In the genomic region with DNA sequence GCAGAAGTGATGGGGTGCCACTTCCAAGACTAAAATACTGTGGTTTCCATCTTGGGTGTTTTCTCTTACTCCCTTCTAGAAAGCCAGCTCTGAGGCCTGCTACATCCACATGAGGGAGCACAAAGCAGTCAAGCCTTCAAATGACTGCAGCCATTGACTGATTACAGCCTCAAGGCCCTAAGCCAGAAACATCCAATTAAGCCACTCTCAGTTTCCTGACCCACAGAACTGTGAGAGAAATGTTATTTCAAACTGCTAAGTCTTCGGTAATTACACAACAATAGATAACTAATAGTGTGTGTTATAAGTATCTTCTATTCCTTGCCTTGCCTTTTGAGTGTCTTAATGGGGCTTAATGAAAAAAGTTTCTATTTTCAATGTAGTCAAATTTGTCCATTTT, we compare ENCODE assay signal across 11 cellular contexts. TPM values are rescaled to one million over a fixed set of nuclear protein-coding genes. Genes with fewer than 3 reads are reported as not detected.
DNase-seq lines count a peak whose midpoint lies in the region; ATAC-seq and TF ChIP-seq lines count a peak whose summit lies in the region.
"Had no signal": no experiment of that assay in that cellular context is flagged by ENCODE, and none has a peak within 500 bp of the region (broad histone marks: within the 10 kb centered on the region; RNA-seq: fewer than 3 reads in every experiment).

No MANE protein-coding gene starts in this region.

- peaks cover 5% of the 10 kb centered on the region for H3K9me3 Mint-ChIP-seq in activated CD8-positive, alpha-beta T cell treated with anti-CD3 and anti-CD28 coated beads for 36 hours
- H3K9me3 Mint-ChIP-seq in activated T-helper 1 cell treated with anti-CD3 and anti-CD28 coated beads, Interleukin-12 subunit alpha, Interleukin-12 subunit beta, Interleukin-2, Interleukin-4 antibody, amounts not matched to agents 30 ng/mL and 10 ng/mL and 1 ng/mL, durations not matched to agents 14 hours and 24 hours and 36 hours = no peaks in the 10 kb centered on the region

- CTCF ChIA-PET in activated CD8-positive, alpha-beta T cell treated with anti-CD3 and anti-CD28 coated beads for 36 hours (lab: Charles Lee) = interaction anchor here (1.0 kb wide), 1 partner anchor 10 kb away, joined by 4 read pairs; no protein-coding TSS in a partner anchor

- POLR2A ChIA-PET in activated CD8-positive, alpha-beta T cell treated with anti-CD3 and anti-CD28 coated beads for 36 hours (lab: Charles Lee) = interaction anchor here (0.6 kb wide), 1 partner anchor 127 kb away, joined by 3 read pairs; no protein-coding TSS in a partner anchor

- no peak overlapping the region for H3K27ac Mint-ChIP-seq in activated CD8-positive, alpha-beta T cell treated with anti-CD3 and anti-CD28 coated beads for 36 hours
- H3K27ac Mint-ChIP-seq in activated T-helper 1 cell treated with anti-CD3 and anti-CD28 coated beads, Interleukin-12 subunit alpha, Interleukin-12 subunit beta, Interleukin-2, Interleukin-4 antibody, amounts not matched to agents 30 ng/mL and 10 ng/mL and 1 ng/mL, durations not matched to agents 14 hours and 24 hours and 36 hours = no peak overlapping the region

- no peaks in the 10 kb centered on the region for H3K27me3 Mint-ChIP-seq in activated CD8-positive, alpha-beta T cell treated with anti-CD3 and anti-CD28 coated beads for 36 hours
- H3K27me3 Mint-ChIP-seq in activated T-helper 1 cell treated with anti-CD3 and anti-CD28 coated beads, Interleukin-12 subunit alpha, Interleukin-12 subunit beta, Interleukin-2, Interleukin-4 antibody, amounts not matched to agents 30 ng/mL and 10 ng/mL and 1 ng/mL, durations not matched to agents 14 hours and 24 hours and 36 hours (ENCODE audit: insufficient read depth) = no peaks in the 10 kb centered on the region

- ATAC-seq in Right ventricle myocardium superior (ENCODE audit: poor library complexity) (peak; percentile 66), Right ventricle myocardium inferior (no peak), GM19023 (IDR thresholded peaks at IDR 0.05; ENCODE audit: unreplicated experiment) (no peak)
- ATAC-seq in activated CD8-positive, alpha-beta T cell treated with anti-CD3 and anti-CD28 coated beads for 36 hours = no peak

- no peak for TF ChIP-seq CTCF in activated CD8-positive, alpha-beta T cell treated with anti-CD3 and anti-CD28 coated beads for 36 hours (IDR thresholded peaks at IDR 0.05)

- no peak for DNase-seq in Right ventricle myocardium superior
- DNase-seq in Right ventricle myocardium inferior (ENCODE audit: missing footprints) = no peak
- DNase-seq in NCI-H524 treated with DMSO at 0.1 percent for 48 hours (lab: John Stamatoyannopoulos, UW) = peak; percentile 23
- peak; percentile 72 for DNase-seq in globus pallidus (ENCODE audit: low spot score)
- peak in 31 of 49 donors; percentile 0 to 70 (median 16) for DNase-seq in substantia nigra (lab: John Stamatoyannopoulos, UW)
- no peak for DNase-seq in activated CD8-positive, alpha-beta T cell treated with anti-CD3 and anti-CD28 coated beads for 36 hours
- no peak for DNase-seq in activated T-helper 1 cell treated with anti-CD3 and anti-CD28 coated beads, Interleukin-12 subunit alpha, Interleukin-12 subunit beta, Interleukin-2, Interleukin-4 antibody, amounts not matched to agents 30 ng/mL and 10 ng/mL and 1 ng/mL, durations not matched to agents 14 hours and 24 hours and 36 hours (ENCODE audit: low spot score)
- DNase-seq: NCI-H510A treated with DMSO at 0.1 percent for 48 hours, thyroid gland had no signal

- H3K4me3 Mint-ChIP-seq in activated CD8-positive, alpha-beta T cell treated with anti-CD3 and anti-CD28 coated beads for 36 hours = no peak overlapping the region
- no peak overlapping the region for H3K4me3 Mint-ChIP-seq in activated T-helper 1 cell treated with anti-CD3 and anti-CD28 coated beads, Interleukin-12 subunit alpha, Interleukin-12 subunit beta, Interleukin-2, Interleukin-4 antibody, amounts not matched to agents 30 ng/mL and 10 ng/mL and 1 ng/mL, durations not matched to agents 14 hours and 24 hours and 36 hours

- intact Hi-C loops in Right ventricle myocardium superior (cut with DNase I) (no loop called here), Right ventricle myocardium inferior (cut with DNase I) (no loop called here)
- intact Hi-C loops in activated CD8-positive, alpha-beta T cell treated with anti-CD3 and anti-CD28 coated beads for 36 hours (cut with micrococcal nuclease) = no loop called here
- intact Hi-C loops in activated T-helper 1 cell treated with anti-CD3 and anti-CD28 coated beads, Interleukin-12 subunit alpha, Interleukin-12 subunit beta, Interleukin-2, Interleukin-4 antibody, amounts not matched to agents 30 ng/mL and 10 ng/mL and 1 ng/mL, durations not matched to agents 14 hours and 24 hours and 36 hours (cut with micrococcal nuclease) = no loop called here

- H3K36me3 Mint-ChIP-seq in activated CD8-positive, alpha-beta T cell treated with anti-CD3 and anti-CD28 coated beads for 36 hours (ENCODE audit: low read depth) = peaks cover 18% of the 10 kb centered on the region
- H3K36me3 Mint-ChIP-seq in activated T-helper 1 cell treated with anti-CD3 and anti-CD28 coated beads, Interleukin-12 subunit alpha, Interleukin-12 subunit beta, Interleukin-2, Interleukin-4 antibody, amounts not matched to agents 30 ng/mL and 10 ng/mL and 1 ng/mL, durations not matched to agents 14 hours and 24 hours and 36 hours (ENCODE audit: low read depth) = peaks cover 4% of the 10 kb centered on the region

- H3K27ac ChIP-seq in substantia nigra (ENCODE audit: low read depth, low read length, poor library complexity, severe bottlenecking) = no peak overlapping the region
- H3K27ac ChIP-seq: epithelial cell of prostate, thyroid gland had no signal

- peaks cover 67% of the 10 kb centered on the region for H3K4me1 Mint-ChIP-seq in activated CD8-positive, alpha-beta T cell treated with anti-CD3 and anti-CD28 coated beads for 36 hours (ENCODE audit: low read depth)
- H3K4me1 Mint-ChIP-seq in activated T-helper 1 cell treated with anti-CD3 and anti-CD28 coated beads, Interleukin-12 subunit alpha, Interleukin-12 subunit beta, Interleukin-2, Interleukin-4 antibody, amounts not matched to agents 30 ng/mL and 10 ng/mL and 1 ng/mL, durations not matched to agents 14 hours and 24 hours and 36 hours (ENCODE audit: low read depth) = peaks cover 40% of the 10 kb centered on the region

RNA-seq across cellular contexts. Expression of a gene that starts 24.8 kb away (rescaled TPM):
- 16.6 TPM for total RNA-seq in Right ventricle myocardium superior
- total RNA-seq in Right ventricle myocardium inferior = 16.8 TPM
- total RNA-seq in activated CD8-positive, alpha-beta T cell treated with anti-CD3 and anti-CD28 coated beads for 36 hours = 10 to 100 TPM; 30.0 to 30.6 TPM
- 23.1 and 24.7 TPM in 2 replicates for total RNA-seq in activated T-helper 1 cell treated with anti-CD3 and anti-CD28 coated beads, Interleukin-12 subunit alpha, Interleukin-12 subunit beta, Interleukin-2, Interleukin-4 antibody, amounts not matched to agents 30 ng/mL and 10 ng/mL and 1 ng/mL, durations not matched to agents 14 hours and 24 hours and 36 hours

Comparison
In these comparisons a context has a peak if more than half of its experiments do, and no peak if none do; other contexts are left out.
1. DNase-seq: peak in NCI-H524 treated with DMSO at 0.1 percent for 48 hours (single experiment), globus pallidus (single experiment) and substantia nigra (31 of 49); none in Right ventricle myocardium superior (single experiment), Right ventricle myocardium inferior (single experiment), activated CD8-positive, alpha-beta T cell treated with anti-CD3 and anti-CD28 coated beads for 36 hours (single experiment) and activated T-helper 1 cell treated with anti-CD3 and anti-CD28 coated beads, Interleukin-12 subunit alpha, Interleukin-12 subunit beta, Interleukin-2, Interleukin-4 antibody, amounts not matched to agents 30 ng/mL and 10 ng/mL and 1 ng/mL, durations not matched to agents 14 hours and 24 hours and 36 hours (single experiment).